19 cellular contexts compared by ENCODE assay signal in the genomic region with DNA sequence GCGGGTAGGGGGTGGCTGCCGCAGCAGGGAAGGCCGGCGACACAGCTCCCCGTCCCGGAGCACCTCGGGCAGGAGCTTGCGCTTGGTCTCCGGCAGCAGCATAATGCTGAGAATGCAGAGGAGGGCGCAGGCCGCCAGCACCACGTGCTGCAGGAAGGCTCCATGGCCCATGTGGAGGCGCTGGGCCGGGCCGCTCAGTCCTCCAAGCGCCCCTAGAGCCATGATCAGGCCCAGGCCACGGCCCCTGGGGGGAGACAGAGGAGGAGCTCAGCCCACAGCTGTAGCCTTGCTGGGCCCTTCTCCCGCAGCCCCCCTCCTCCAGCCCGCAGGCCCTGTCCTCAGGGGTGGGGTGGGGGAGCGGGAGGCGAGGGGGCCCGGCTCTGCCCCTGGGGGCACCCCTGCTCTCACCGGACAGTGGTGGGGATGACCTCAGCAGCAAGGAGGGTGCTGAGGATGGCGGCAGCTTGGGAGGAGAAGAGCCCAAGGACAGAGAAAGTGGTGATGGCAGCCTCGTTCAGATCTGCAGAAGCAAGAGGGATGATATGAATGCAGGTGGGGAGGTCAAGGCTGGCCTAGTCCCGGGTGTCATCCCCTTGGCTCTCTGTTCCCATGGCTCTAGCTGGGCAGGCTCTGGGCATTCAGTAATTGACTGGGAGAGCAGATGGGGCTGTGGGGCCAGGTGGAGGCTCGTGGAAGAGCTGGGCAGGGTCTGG. TPM values are rescaled to one million over a fixed set of nuclear protein-coding genes. Genes with fewer than 3 reads are reported as not detected.
DNase-seq lines count a peak whose midpoint lies in the region; ATAC-seq, FAIRE-seq and TF ChIP-seq lines count a peak whose summit lies in the region.
"Had no signal": no experiment of that assay in that cellular context is flagged by ENCODE, and none has a peak within 500 bp of the region (broad histone marks: within the 10 kb centered on the region; RNA-seq: fewer than 3 reads in every experiment).

No MANE protein-coding gene starts in this region.

- no peaks in the 10 kb centered on the region for H3K79me2 ChIP-seq in HepG2 (ENCODE audit: insufficient read depth, low read length)

- TF ChIP-seq RAD21 in HepG2 (CRISPR knock-in tag; IDR thresholded peaks at IDR 0.05), result no peak

- peaks cover 27% of the 10 kb centered on the region for H3K27me3 Mint-ChIP-seq in WTC11 (ENCODE audit: low read depth)
- peaks cover 39% of the 10 kb centered on the region for H3K27me3 Mint-ChIP-seq in stimulated activated memory B cell treated with anti-CD40 and anti-IgM and Interleukin-4, amounts not matched to agents 10 μg/mL and 1 μg/mL and 100 μg/mL, for 72 hours
- H3K27me3 Mint-ChIP-seq in CD8-positive, alpha-beta memory T cell, result peaks cover 16 to 42% of the 10 kb centered on the region in 2 donors

- H3K4me3 ChIP-seq in cardiac muscle cell, result no peak overlapping the region
- H3K4me3 ChIP-seq in HepG2 (replicated peaks in 1 of 3; ENCODE audit: insufficient read depth in 1 of 3, low read depth in 2 of 3, low read length in 3 of 3), result no peak overlapping the region
- no peak overlapping the region for H3K4me3 ChIP-seq in tibial artery
- H3K4me3 ChIP-seq in CD8-positive, alpha-beta memory T cell (ENCODE audit: low read length), result no peak overlapping the region
- H3K4me3 ChIP-seq: BLaER1 treated with 17β-estradiol and CSF1 and Interleukin-3, amounts not matched to agents 10 nM and 100 nM; SJSA1 had no signal

- no peak for TF ChIP-seq CTCF in WTC11 (IDR thresholded peaks at IDR 0.05)
- TF ChIP-seq CTCF in cardiac muscle cell (IDR thresholded peaks at IDR 0.05; ENCODE audit: low read depth, low read length), result no peak
- TF ChIP-seq CTCF in HepG2 (CRISPR knock-in tag; IDR thresholded peaks at IDR 0.05), result no peak
- no peak for TF ChIP-seq CTCF in tibial artery (IDR thresholded peaks at IDR 0.05)

- TF ChIP-seq POLR2A in HepG2 (IDR thresholded peaks at IDR 0.05; ENCODE audit: insufficient read depth in 1 of 2, low read depth in 2 of 2, low read length in 2 of 2), result no peak

- intact Hi-C loops in HepG2 (cut with micrococcal nuclease; ENCODE audit: unreplicated experiment), result no loop called here
- intact Hi-C loops in tibial artery (cut with DNase I; ENCODE audit: low total_unique reads), result no loop called here

- H3K4me2 ChIP-seq in HepG2 (ENCODE audit: low read depth, low read length), result no peak overlapping the region
- H3K4me2 ChIP-seq: BLaER1 treated with 17β-estradiol and CSF1 and Interleukin-3, amounts not matched to agents 10 nM and 100 nM had no signal

- H3K36me3 ChIP-seq in cardiac muscle cell (no peaks in the 10 kb centered on the region), HepG2 (replicated peaks in 1 of 2; ENCODE audit: control insufficient read depth in 1 of 2, insufficient read depth in 2 of 2, low read length in 2 of 2) (no peaks in the 10 kb centered on the region), tibial artery (peaks cover 0 to 30% (median 0%) of the 10 kb centered on the region in 3 donors)
- H3K36me3 ChIP-seq in CD8-positive, alpha-beta memory T cell (ENCODE audit: insufficient read depth, low read length), result no peaks in the 10 kb centered on the region
- H3K36me3 ChIP-seq: BLaER1 treated with 17β-estradiol and CSF1 and Interleukin-3, amounts not matched to agents 10 nM and 100 nM; SJSA1 had no signal

- no peak overlapping the region for H2AFZ ChIP-seq in HepG2 (ENCODE audit: low read length)

- BruUV-seq in HepG2 (replicated peaks; lab: Mats Ljungman, UMichigan), result no TSS peak

- CTCF ChIA-PET in WTC11 (lab: Charles Lee) (interaction anchor here (0.6 to 3.5 kb wide), 23 partner anchors 11 to 278 kb away, joined by 3 to 34 read pairs (median 5); a partner anchor contains a TSS), HepG2 (lab: Yijun Ruan, JAX; ENCODE audit: low intra/inter-chr PET ratio, low total read pairs) (no interaction called here)
- CTCF ChIA-PET in CD8-positive, alpha-beta memory T cell (lab: Charles Lee), result no interaction called here

- no peak overlapping the region for H3K27ac Mint-ChIP-seq in WTC11
- H3K27ac Mint-ChIP-seq in stimulated activated memory B cell treated with anti-CD40 and anti-IgM and Interleukin-4, amounts not matched to agents 10 μg/mL and 1 μg/mL and 100 μg/mL, for 72 hours, result no peak overlapping the region
- H3K27ac Mint-ChIP-seq in CD8-positive, alpha-beta memory T cell, result no peak overlapping the region

- H3K27ac ChIP-seq in cardiac muscle cell, result peak overlapping the region; percentile 61
- no peak overlapping the region for H3K27ac ChIP-seq in HepG2 (ENCODE audit: extremely low read length, insufficient read depth, low read length)
- H3K27ac ChIP-seq in tibial artery, result no peak overlapping the region
- no peak overlapping the region for H3K27ac ChIP-seq in CD8-positive, alpha-beta memory T cell (ENCODE audit: low read depth, low read length)
- H3K27ac ChIP-seq: BLaER1 treated with 17β-estradiol and CSF1 and Interleukin-3, amounts not matched to agents 10 nM and 100 nM; SJSA1 had no signal

- ATAC-seq in WTC11, result peak; percentile 74
- peak; percentile 31 for ATAC-seq in HepG2
- ATAC-seq in stimulated activated memory B cell treated with anti-CD40 and anti-IgM and Interleukin-4, amounts not matched to agents 10 μg/mL and 1 μg/mL and 100 μg/mL, for 72 hours, result peak; percentile 34
- no peak for ATAC-seq in GM19035 (IDR thresholded peaks at IDR 0.05; ENCODE audit: unreplicated experiment)

- H3K9ac ChIP-seq in HepG2 (ENCODE audit: insufficient read depth, low read depth, low read length), result no peak overlapping the region
- H3K9ac ChIP-seq: BLaER1 treated with 17β-estradiol and CSF1 and Interleukin-3, amounts not matched to agents 10 nM and 100 nM had no signal

- H3K9me3 ChIP-seq in cardiac muscle cell (ENCODE audit: low read depth) (no peaks in the 10 kb centered on the region), HepG2 (ENCODE audit: low read length) (no peaks in the 10 kb centered on the region), tibial artery (no peaks in the 10 kb centered on the region)
- H3K9me3 ChIP-seq in CD8-positive, alpha-beta memory T cell (ENCODE audit: low read length), result no peaks in the 10 kb centered on the region
- H3K9me3 ChIP-seq: SJSA1 had no signal

- H3K27me3 ChIP-seq in cardiac muscle cell, result peaks cover 3% of the 10 kb centered on the region
- H3K27me3 ChIP-seq in HepG2 (ENCODE audit: control insufficient read depth in 1 of 2, insufficient read depth in 2 of 2, low read length in 2 of 2), result peaks cover 5 to 73% of the 10 kb centered on the region in 2 experiments
- H3K27me3 ChIP-seq in tibial artery, result no peaks in the 10 kb centered on the region
- H3K27me3 ChIP-seq in CD8-positive, alpha-beta memory T cell (ENCODE audit: insufficient read depth, low read length, poor library complexity, severe bottlenecking), result no peaks in the 10 kb centered on the region
- H3K27me3 ChIP-seq: BLaER1 treated with 17β-estradiol and CSF1 and Interleukin-3, amounts not matched to agents 10 nM and 100 nM had no signal

- POLR2A ChIA-PET in WTC11 (lab: Charles Lee) (interaction anchor here (0.5 to 2.1 kb wide), 4 partner anchors 18 to 190 kb away, joined by 3 to 7 read pairs (median 5); a partner anchor contains a TSS), HepG2 (lab: Yijun Ruan, JAX) (interaction anchor here (1.2 to 2.2 kb wide), 3 partner anchors 20 to 46 kb away, joined by 4 to 16 read pairs (median 5); a partner anchor contains a TSS)
- POLR2A ChIA-PET in CD8-positive, alpha-beta memory T cell (lab: Charles Lee), result no interaction called here

- in situ Hi-C loops in HepG2 (cut with HindIII; ENCODE audit: extremely low pct_ligation_motif_present, low pct_unique_long_range_greater_than_20kb), result no loop called here

- TF ChIP-seq EP300 in HepG2 (IDR thresholded peaks at IDR 0.05; ENCODE audit: low read depth in 2 of 2, low read length in 2 of 2) (no peak), HepG2 (CRISPR knock-in tag; IDR thresholded peaks at IDR 0.05; ENCODE audit: borderline replicate concordance) (no peak)

- WGBS in HepG2 (ENCODE audit: low lambda C conversion rate), result 39% methylated on average over 27 of the region's 27 CpGs

- H3K9me3 Mint-ChIP-seq in WTC11, result peaks cover 7% of the 10 kb centered on the region
- H3K9me3 Mint-ChIP-seq in stimulated activated memory B cell treated with anti-CD40 and anti-IgM and Interleukin-4, amounts not matched to agents 10 μg/mL and 1 μg/mL and 100 μg/mL, for 72 hours, result peaks cover 3% of the 10 kb centered on the region
- H3K9me3 Mint-ChIP-seq in CD8-positive, alpha-beta memory T cell, result no peaks in the 10 kb centered on the region

- DNase-seq in WTC11 (ENCODE audit: low spot score), result peak; percentile 29
- no peak for DNase-seq in cardiac muscle cell (ENCODE audit: low read depth in 1 of 2, low spot score in 1 of 2)
- DNase-seq in HepG2 (ENCODE audit: low spot score), result no peak
- no peak for DNase-seq in tibial artery
- no peak for DNase-seq in CD8-positive, alpha-beta memory T cell
- DNase-seq: DMS153; EL; NCI-H1436 treated with DMSO at 0.1 percent for 48 hours; NCI-H2227 treated with DMSO at 0.1 percent for 48 hours; NCI-H526 treated with DMSO at 0.1 percent for 48 hours; NK-92 treated with Interleukin-12 subunit alpha and Interleukin-12 subunit beta, amount 100 ng/mL, for 24 hours; OCI-M1; RPMI8226 had no signal

- H3K4me1 Mint-ChIP-seq in WTC11, result peaks cover 17% of the 10 kb centered on the region
- H3K4me1 Mint-ChIP-seq in stimulated activated memory B cell treated with anti-CD40 and anti-IgM and Interleukin-4, amounts not matched to agents 10 μg/mL and 1 μg/mL and 100 μg/mL, for 72 hours, result no peaks in the 10 kb centered on the region
- H3K4me1 Mint-ChIP-seq in CD8-positive, alpha-beta memory T cell, result peaks cover 4 to 7% (median 5%) of the 10 kb centered on the region in 3 donors

- H3K4me1 ChIP-seq in cardiac muscle cell (ENCODE audit: low read depth) (no peaks in the 10 kb centered on the region), HepG2 (ENCODE audit: insufficient read depth, low read length) (no peaks in the 10 kb centered on the region), tibial artery (peaks cover 0 to 6% (median 3%) of the 10 kb centered on the region in 4 donors)
- H3K4me1 ChIP-seq in CD8-positive, alpha-beta memory T cell (ENCODE audit: insufficient read depth, low read length), result peaks cover 3% of the 10 kb centered on the region
- H3K4me1 ChIP-seq: BLaER1 treated with 17β-estradiol and CSF1 and Interleukin-3, amounts not matched to agents 10 nM and 100 nM had no signal

- no peak overlapping the region for H3K4me3 Mint-ChIP-seq in WTC11
- H3K4me3 Mint-ChIP-seq in stimulated activated memory B cell treated with anti-CD40 and anti-IgM and Interleukin-4, amounts not matched to agents 10 μg/mL and 1 μg/mL and 100 μg/mL, for 72 hours, result no peak overlapping the region
- no peak overlapping the region for H3K4me3 Mint-ChIP-seq in CD8-positive, alpha-beta memory T cell

- peaks cover 10% of the 10 kb centered on the region for H3K36me3 Mint-ChIP-seq in WTC11
- no peaks in the 10 kb centered on the region for H3K36me3 Mint-ChIP-seq in stimulated activated memory B cell treated with anti-CD40 and anti-IgM and Interleukin-4, amounts not matched to agents 10 μg/mL and 1 μg/mL and 100 μg/mL, for 72 hours
- no peaks in the 10 kb centered on the region for H3K36me3 Mint-ChIP-seq in CD8-positive, alpha-beta memory T cell

- FAIRE-seq in HepG2 (lab: Jason Lieb, UNC), result no peak
- FAIRE-seq: HTR-8/SVneo had no signal

- H4K20me1 ChIP-seq in HepG2 (ENCODE audit: insufficient read depth, low read length), result no peaks in the 10 kb centered on the region
- H4K20me1 ChIP-seq: BLaER1 treated with 17β-estradiol and CSF1 and Interleukin-3, amounts not matched to agents 10 nM and 100 nM had no signal

RNA-seq across cellular contexts. Expression of a gene that starts 5.8 kb away (rescaled TPM):
- total RNA-seq in WTC11 (2021), result 42.3 to 52.4 TPM (median 51.4 TPM) in 3 replicates
- total RNA-seq in cardiac muscle cell, result 66.6 and 74.0 TPM in 2 replicates
- polyA plus RNA-seq in cardiac muscle cell, result 43.8 and 55.1 TPM in 2 replicates
- total RNA-seq in HepG2 (2016; rRNA removed; fragmentation: Illumina TruSeq; extraction: Trizol), result 0.48 and 0.95 TPM in 2 replicates
- 0.30 TPM in 1 of 2 replicates, not detected in the other for total RNA-seq in HepG2 (2016; cell fraction: cytosol; rRNA removed; fragmentation: Illumina TruSeq; extraction: Trizol; ENCODE audit: low read depth)
- total RNA-seq in HepG2 (2016; cell fraction: insoluble cytoplasmic fraction; rRNA removed; fragmentation: Illumina TruSeq; extraction: Trizol), result 0.21 and 0.91 TPM in 2 replicates
- 0.12 and 0.31 TPM in 2 replicates for total RNA-seq in HepG2 (2016; cell fraction: membrane; rRNA removed; fragmentation: Illumina TruSeq; extraction: Trizol)
- 1.2 TPM in 2 replicates for total RNA-seq in HepG2 (2016; cell fraction: nucleus; rRNA removed; fragmentation: Illumina TruSeq; extraction: Trizol)
- polyA plus RNA-seq in HepG2 (2011; rRNA removed), result 1.1 and 1.8 TPM in 2 replicates
- 0.69 and 0.98 TPM in 2 replicates for polyA plus RNA-seq in HepG2 (2011; cell fraction: cytosol; rRNA removed)
- 9.4 and 11.6 TPM in 2 replicates for polyA plus RNA-seq in HepG2 (2011; cell fraction: nucleus; rRNA removed)
- 1.7 and 2.3 TPM in 2 replicates for polyA plus RNA-seq in HepG2 (2012)
- polyA plus RNA-seq in HepG2 (2016; cell fraction: cytosol; fragmentation: Illumina TruSeq; extraction: Trizol; ENCODE audit: low read depth), result 0.12 and 0.14 TPM in 2 replicates
- polyA plus RNA-seq in HepG2 (2016; cell fraction: insoluble cytoplasmic fraction; fragmentation: Illumina TruSeq; extraction: Trizol; ENCODE audit: low read depth), result 0.27 and 0.67 TPM in 2 replicates
- polyA plus RNA-seq in HepG2 (2016; cell fraction: membrane; fragmentation: Illumina TruSeq; extraction: Trizol; ENCODE audit: low read depth), result 0.16 and 0.19 TPM in 2 replicates
- polyA plus RNA-seq in HepG2 (2016; cell fraction: nucleus; fragmentation: Illumina TruSeq; extraction: Trizol; ENCODE audit: insufficient read depth, low read depth), result 3.6 and 3.8 TPM in 2 replicates
- 3.1 TPM in 1 of 2 replicates, not detected in the other for polyA minus RNA-seq in HepG2 (2011; rRNA and poly(A)+ RNA removed; ENCODE audit: low replicate concordance)
- 0.59 and 1.5 TPM in 2 replicates for polyA minus RNA-seq in HepG2 (2011; cell fraction: cytosol; rRNA and poly(A)+ RNA removed)
- 0.99 and 1.9 TPM in 2 replicates for polyA minus RNA-seq in HepG2 (2011; cell fraction: nucleus; rRNA and poly(A)+ RNA removed)
- 1 to 10 TPM; 2.6 to 2.8 TPM for total RNA-seq in CD8-positive, alpha-beta memory T cell
- polyA plus RNA-seq in CD8-positive, alpha-beta memory T cell, result 1.6 TPM

RNA-seq across cellular contexts. Expression of a gene that starts 18.1 kb away (rescaled TPM):
- total RNA-seq in WTC11 (2021) (35.3 to 47.4 TPM (median 43.5 TPM) in 3 replicates), cardiac muscle cell (20.5 and 36.6 TPM in 2 replicates), HepG2 (2016; rRNA removed; fragmentation: Illumina TruSeq; extraction: Trizol) (not detected in 2 replicates)
- polyA plus RNA-seq in cardiac muscle cell (16.7 and 22.2 TPM in 2 replicates), HepG2 (2011; rRNA removed) (not detected in 2 replicates)
- not detected in 2 replicates for total RNA-seq in HepG2 (2016; cell fraction: cytosol; rRNA removed; fragmentation: Illumina TruSeq; extraction: Trizol; ENCODE audit: low read depth)
- total RNA-seq in HepG2 (2016; cell fraction: insoluble cytoplasmic fraction; rRNA removed; fragmentation: Illumina TruSeq; extraction: Trizol), result not detected in 2 replicates
- not detected in 2 replicates for total RNA-seq in HepG2 (2016; cell fraction: membrane; rRNA removed; fragmentation: Illumina TruSeq; extraction: Trizol)
- total RNA-seq in HepG2 (2016; cell fraction: nucleus; rRNA removed; fragmentation: Illumina TruSeq; extraction: Trizol), result not detected in 2 replicates
- polyA plus RNA-seq in HepG2 (2011; cell fraction: cytosol; rRNA removed), result 0.03 and 0.04 TPM in 2 replicates
- 0.05 TPM in 2 replicates for polyA plus RNA-seq in HepG2 (2011; cell fraction: nucleus; rRNA removed)
- not detected in 2 replicates for polyA plus RNA-seq in HepG2 (2012)
- polyA plus RNA-seq in HepG2 (2016; cell fraction: cytosol; fragmentation: Illumina TruSeq; extraction: Trizol; ENCODE audit: low read depth), result not detected in 2 replicates
- not detected in 2 replicates for polyA plus RNA-seq in HepG2 (2016; cell fraction: insoluble cytoplasmic fraction; fragmentation: Illumina TruSeq; extraction: Trizol; ENCODE audit: low read depth)
- polyA plus RNA-seq in HepG2 (2016; cell fraction: membrane; fragmentation: Illumina TruSeq; extraction: Trizol; ENCODE audit: low read depth), result not detected in 2 replicates
- polyA plus RNA-seq in HepG2 (2016; cell fraction: nucleus; fragmentation: Illumina TruSeq; extraction: Trizol; ENCODE audit: insufficient read depth, low read depth), result not detected in 2 replicates
- not detected in 2 replicates for polyA minus RNA-seq in HepG2 (2011; rRNA and poly(A)+ RNA removed; ENCODE audit: low replicate concordance)
- polyA minus RNA-seq in HepG2 (2011; cell fraction: cytosol; rRNA and poly(A)+ RNA removed), result not detected in 2 replicates
- not detected in 2 replicates for polyA minus RNA-seq in HepG2 (2011; cell fraction: nucleus; rRNA and poly(A)+ RNA removed)
- not detected for total RNA-seq in CD8-positive, alpha-beta memory T cell
- polyA plus RNA-seq in CD8-positive, alpha-beta memory T cell, result not detected
- total RNA-seq: SJSA1 had no signal

RNA-seq across cellular contexts. Expression of a gene that starts 25.6 kb away (rescaled TPM):
- total RNA-seq in WTC11 (2021), result 290 to 321 TPM (median 295 TPM) in 3 replicates
- total RNA-seq in cardiac muscle cell, result 184 and 194 TPM in 2 replicates
- 502 and 534 TPM in 2 replicates for polyA plus RNA-seq in cardiac muscle cell
- 173 and 233 TPM in 2 replicates for total RNA-seq in HepG2 (2016; rRNA removed; fragmentation: Illumina TruSeq; extraction: Trizol)
- total RNA-seq in HepG2 (2016; cell fraction: cytosol; rRNA removed; fragmentation: Illumina TruSeq; extraction: Trizol; ENCODE audit: low read depth), result 164 and 170 TPM in 2 replicates
- total RNA-seq in HepG2 (2016; cell fraction: insoluble cytoplasmic fraction; rRNA removed; fragmentation: Illumina TruSeq; extraction: Trizol), result 151 and 261 TPM in 2 replicates
- 240 and 258 TPM in 2 replicates for total RNA-seq in HepG2 (2016; cell fraction: membrane; rRNA removed; fragmentation: Illumina TruSeq; extraction: Trizol)
- total RNA-seq in HepG2 (2016; cell fraction: nucleus; rRNA removed; fragmentation: Illumina TruSeq; extraction: Trizol), result 233 and 257 TPM in 2 replicates
- polyA plus RNA-seq in HepG2 (2011; rRNA removed), result 524 and 560 TPM in 2 replicates
- polyA plus RNA-seq in HepG2 (2011; cell fraction: cytosol; rRNA removed), result 223 and 254 TPM in 2 replicates
- 1,653 and 1,890 TPM in 2 replicates for polyA plus RNA-seq in HepG2 (2011; cell fraction: nucleus; rRNA removed)
- polyA plus RNA-seq in HepG2 (2012), result 250 and 273 TPM in 2 replicates
- polyA plus RNA-seq in HepG2 (2016; cell fraction: cytosol; fragmentation: Illumina TruSeq; extraction: Trizol; ENCODE audit: low read depth), result 203 and 217 TPM in 2 replicates
- polyA plus RNA-seq in HepG2 (2016; cell fraction: insoluble cytoplasmic fraction; fragmentation: Illumina TruSeq; extraction: Trizol; ENCODE audit: low read depth), result 267 and 292 TPM in 2 replicates
- polyA plus RNA-seq in HepG2 (2016; cell fraction: membrane; fragmentation: Illumina TruSeq; extraction: Trizol; ENCODE audit: low read depth), result 282 and 307 TPM in 2 replicates
- 742 and 751 TPM in 2 replicates for polyA plus RNA-seq in HepG2 (2016; cell fraction: nucleus; fragmentation: Illumina TruSeq; extraction: Trizol; ENCODE audit: insufficient read depth, low read depth)
- 87.7 and 98.1 TPM in 2 replicates for polyA minus RNA-seq in HepG2 (2011; rRNA and poly(A)+ RNA removed; ENCODE audit: low replicate concordance)
- 48.4 and 51.4 TPM in 2 replicates for polyA minus RNA-seq in HepG2 (2011; cell fraction: cytosol; rRNA and poly(A)+ RNA removed)
- 305 and 331 TPM in 2 replicates for polyA minus RNA-seq in HepG2 (2011; cell fraction: nucleus; rRNA and poly(A)+ RNA removed)
- total RNA-seq in CD8-positive, alpha-beta memory T cell, result 100 to 1,000 TPM; 308 TPM
- 125 TPM for polyA plus RNA-seq in CD8-positive, alpha-beta memory T cell

RNA-seq across cellular contexts. Expression of a gene that starts 25.8 kb away (rescaled TPM):
- total RNA-seq in WTC11 (2021) (0.24 TPM in 1 of 3 replicates, not detected in the others), cardiac muscle cell (not detected in 2 replicates), HepG2 (2016; rRNA removed; fragmentation: Illumina TruSeq; extraction: Trizol) (not detected in 2 replicates)
- polyA plus RNA-seq in cardiac muscle cell (3.2 and 7.9 TPM in 2 replicates), HepG2 (2011; rRNA removed) (not detected in 2 replicates)
- total RNA-seq in HepG2 (2016; cell fraction: cytosol; rRNA removed; fragmentation: Illumina TruSeq; extraction: Trizol; ENCODE audit: low read depth), result not detected in 2 replicates
- not detected in 2 replicates for total RNA-seq in HepG2 (2016; cell fraction: insoluble cytoplasmic fraction; rRNA removed; fragmentation: Illumina TruSeq; extraction: Trizol)
- not detected in 2 replicates for total RNA-seq in HepG2 (2016; cell fraction: membrane; rRNA removed; fragmentation: Illumina TruSeq; extraction: Trizol)
- total RNA-seq in HepG2 (2016; cell fraction: nucleus; rRNA removed; fragmentation: Illumina TruSeq; extraction: Trizol), result not detected in 2 replicates
- polyA plus RNA-seq in HepG2 (2011; cell fraction: cytosol; rRNA removed), result not detected in 2 replicates
- not detected in 2 replicates for polyA plus RNA-seq in HepG2 (2011; cell fraction: nucleus; rRNA removed)
- not detected in 2 replicates for polyA plus RNA-seq in HepG2 (2012)
- not detected in 2 replicates for polyA plus RNA-seq in HepG2 (2016; cell fraction: cytosol; fragmentation: Illumina TruSeq; extraction: Trizol; ENCODE audit: low read depth)
- not detected in 2 replicates for polyA plus RNA-seq in HepG2 (2016; cell fraction: insoluble cytoplasmic fraction; fragmentation: Illumina TruSeq; extraction: Trizol; ENCODE audit: low read depth)
- not detected in 2 replicates for polyA plus RNA-seq in HepG2 (2016; cell fraction: membrane; fragmentation: Illumina TruSeq; extraction: Trizol; ENCODE audit: low read depth)
- polyA plus RNA-seq in HepG2 (2016; cell fraction: nucleus; fragmentation: Illumina TruSeq; extraction: Trizol; ENCODE audit: insufficient read depth, low read depth), result not detected in 2 replicates
- not detected in 2 replicates for polyA minus RNA-seq in HepG2 (2011; rRNA and poly(A)+ RNA removed; ENCODE audit: low replicate concordance)
- polyA minus RNA-seq in HepG2 (2011; cell fraction: cytosol; rRNA and poly(A)+ RNA removed), result not detected in 2 replicates
- polyA minus RNA-seq in HepG2 (2011; cell fraction: nucleus; rRNA and poly(A)+ RNA removed), result not detected in 2 replicates
- not detected for total RNA-seq in CD8-positive, alpha-beta memory T cell
- polyA plus RNA-seq in CD8-positive, alpha-beta memory T cell, result not detected
- total RNA-seq: SJSA1 had no signal
- polyA plus RNA-seq: AG04450 had no signal

RNA-seq across cellular contexts. Expression of a gene that starts 30.0 kb away (rescaled TPM):
- 0.24 to 0.41 TPM (median 0.39 TPM) in 3 replicates for total RNA-seq in WTC11 (2021)
- 0.21 and 0.49 TPM in 2 replicates for total RNA-seq in cardiac muscle cell
- polyA plus RNA-seq in cardiac muscle cell, result 25.2 and 31.4 TPM in 2 replicates
- total RNA-seq in HepG2 (2016; rRNA removed; fragmentation: Illumina TruSeq; extraction: Trizol), result not detected in 2 replicates
- not detected in 2 replicates for total RNA-seq in HepG2 (2016; cell fraction: cytosol; rRNA removed; fragmentation: Illumina TruSeq; extraction: Trizol; ENCODE audit: low read depth)
- not detected in 2 replicates for total RNA-seq in HepG2 (2016; cell fraction: insoluble cytoplasmic fraction; rRNA removed; fragmentation: Illumina TruSeq; extraction: Trizol)
- not detected in 2 replicates for total RNA-seq in HepG2 (2016; cell fraction: membrane; rRNA removed; fragmentation: Illumina TruSeq; extraction: Trizol)
- not detected in 2 replicates for total RNA-seq in HepG2 (2016; cell fraction: nucleus; rRNA removed; fragmentation: Illumina TruSeq; extraction: Trizol)
- not detected in 2 replicates for polyA plus RNA-seq in HepG2 (2011; rRNA removed)
- polyA plus RNA-seq in HepG2 (2011; cell fraction: cytosol; rRNA removed), result not detected in 2 replicates
- not detected in 2 replicates for polyA plus RNA-seq in HepG2 (2011; cell fraction: nucleus; rRNA removed)
- polyA plus RNA-seq in HepG2 (2012), result not detected in 2 replicates
- polyA plus RNA-seq in HepG2 (2016; cell fraction: cytosol; fragmentation: Illumina TruSeq; extraction: Trizol; ENCODE audit: low read depth), result not detected in 2 replicates
- not detected in 2 replicates for polyA plus RNA-seq in HepG2 (2016; cell fraction: insoluble cytoplasmic fraction; fragmentation: Illumina TruSeq; extraction: Trizol; ENCODE audit: low read depth)
- not detected in 2 replicates for polyA plus RNA-seq in HepG2 (2016; cell fraction: membrane; fragmentation: Illumina TruSeq; extraction: Trizol; ENCODE audit: low read depth)
- not detected in 2 replicates for polyA plus RNA-seq in HepG2 (2016; cell fraction: nucleus; fragmentation: Illumina TruSeq; extraction: Trizol; ENCODE audit: insufficient read depth, low read depth)
- not detected in 2 replicates for polyA minus RNA-seq in HepG2 (2011; rRNA and poly(A)+ RNA removed; ENCODE audit: low replicate concordance)
- not detected in 2 replicates for polyA minus RNA-seq in HepG2 (2011; cell fraction: cytosol; rRNA and poly(A)+ RNA removed)
- polyA minus RNA-seq in HepG2 (2011; cell fraction: nucleus; rRNA and poly(A)+ RNA removed), result not detected in 2 replicates
- total RNA-seq in CD8-positive, alpha-beta memory T cell, result not detected
- polyA plus RNA-seq in CD8-positive, alpha-beta memory T cell, result not detected
- total RNA-seq: SJSA1 had no signal

Comparison
In these comparisons a context has a peak if more than half of its experiments do, and no peak if none do; other contexts are left out.
1. RNA of a gene that starts 5.8 kb away (total RNA-seq): 66.6 to 74.0 TPM in cardiac muscle cell and 42.3 to 52.4 TPM in WTC11; 2.6 to 2.8 TPM in CD8-positive, alpha-beta memory T cell and 0.12 to 1.2 TPM in HepG2; every median in the first group is over 10 times any median in the second.
2. RNA of a gene that starts 18.1 kb away (total RNA-seq): 20.5 to 36.6 TPM in cardiac muscle cell and 35.3 to 47.4 TPM in WTC11; not detected in HepG2 and not detected in CD8-positive, alpha-beta memory T cell; every median in the first group is over 10 times any median in the second.